ENCODE assay signal across 8 cellular contexts in the genomic region with DNA sequence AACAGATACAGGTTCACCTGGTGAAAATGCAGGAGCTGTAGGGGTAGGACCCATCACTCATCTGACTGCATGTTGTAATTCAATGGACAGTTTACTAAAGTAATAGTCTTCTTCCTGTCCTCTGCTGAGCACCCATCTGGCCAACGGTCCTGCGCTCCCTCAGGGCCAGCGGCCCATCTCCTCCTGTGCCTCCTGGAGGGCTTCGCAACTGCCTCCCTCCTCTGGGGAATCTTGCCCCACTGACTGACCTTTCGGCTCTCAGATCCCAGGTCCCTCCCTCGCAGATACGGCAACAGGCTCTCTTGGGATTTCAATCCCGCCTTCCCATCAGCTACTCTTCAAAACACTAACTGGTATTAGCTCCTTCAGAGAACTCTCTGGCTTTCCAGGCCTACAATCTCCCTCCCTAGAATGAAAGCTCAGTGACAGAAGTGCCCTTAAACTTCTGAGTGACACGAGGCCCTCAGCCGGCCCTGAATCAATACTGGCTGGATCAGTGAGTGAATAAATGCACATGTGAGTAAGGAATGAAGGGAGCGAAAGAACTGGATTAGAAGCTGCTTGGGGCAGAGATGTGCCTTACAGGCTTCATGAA. TPM values are rescaled to one million over a fixed set of nuclear protein-coding genes. Genes with fewer than 3 reads are reported as not detected.
DNase-seq lines count a peak whose midpoint lies in the region; ATAC-seq and TF ChIP-seq lines count a peak whose summit lies in the region.

No MANE protein-coding gene starts in this region.

- H3K79me2 ChIP-seq in PC-3 (ENCODE audit: low read length): peaks cover 54% of the 10 kb centered on the region

- H3K36me3 ChIP-seq in PC-3 (ENCODE audit: low read depth, low read length): no peaks in the 10 kb centered on the region
- no peaks in the 10 kb centered on the region for H3K36me3 ChIP-seq in sigmoid colon

- intact Hi-C loops in PC-3 (cut with micrococcal nuclease): no loop called here
- intact Hi-C loops in sigmoid colon (cut with DNase I): loop anchor here (2.0 to 5.0 kb wide), 2 partner anchors 93 to 113 kb away; a partner anchor contains a TSS

- CTCF ChIA-PET in PC-3 (lab: Charles Lee): interaction anchor here (1.3 kb wide), 1 partner anchor 24 kb away, joined by 3 read pairs; no protein-coding TSS in a partner anchor

- TF ChIP-seq POLR2A in sigmoid colon (IDR thresholded peaks at IDR 0.05): no peak

- BruUV-seq in PC-3 (replicated peaks; lab: Mats Ljungman, UMichigan): no TSS peak

- peak overlapping the region; percentile 77 for H3K4me3 ChIP-seq in GM12864 (ENCODE audit: low read depth, low read length)
- H3K4me3 ChIP-seq in PC-3 (ENCODE audit: low read length): peak overlapping the region; percentile 85
- peak overlapping the region; percentile 80 for H3K4me3 ChIP-seq in epithelial cell of esophagus (ENCODE audit: low read length)
- H3K4me3 ChIP-seq in sigmoid colon: peak overlapping the region in 3 of 4 donors; percentile 65 to 79 (median 68)

- ATAC-seq in PC-3 (no peak), GM18517 (IDR thresholded peaks at IDR 0.05; ENCODE audit: unreplicated experiment) (no peak)

- H3K4me1 ChIP-seq in PC-3 (ENCODE audit: insufficient read depth, low read length) (peaks cover 19% of the 10 kb centered on the region), sigmoid colon (peaks cover 0 to 35% (median 22%) of the 10 kb centered on the region in 4 donors)

- peak overlapping the region; percentile 92 for H3K4me2 ChIP-seq in PC-3 (ENCODE audit: low read length)

- H3K27ac ChIP-seq in PC-3 (ENCODE audit: low read length) (no peak overlapping the region; the same call in 1 of the 2 replicates), sigmoid colon (peak overlapping the region in 3 of 4 donors; percentile 84 to 89 (median 89))

- WGBS in sigmoid colon, 2 donors: 71 to 74% methylated on average over 11 of the region's 11 CpGs

- no peaks in the 10 kb centered on the region for H3K27me3 ChIP-seq in PC-3 (ENCODE audit: low read length)
- no peaks in the 10 kb centered on the region for H3K27me3 ChIP-seq in sigmoid colon

- peak overlapping the region; percentile 98 for H3K9ac ChIP-seq in PC-3 (ENCODE audit: low read length)

- no peak for TF ChIP-seq CTCF in GM12864 (IDR thresholded peaks at IDR 0.05; ENCODE audit: low read depth, low read length, missing control alignments)
- TF ChIP-seq CTCF in PC-3 (conservative IDR thresholded peaks at IDR 0.05; ENCODE audit: low read depth, low read length): no peak
- TF ChIP-seq CTCF in epithelial cell of esophagus (IDR thresholded peaks at IDR 0.05; ENCODE audit: insufficient read depth, low read depth, low read length, missing control alignments): no peak
- TF ChIP-seq CTCF in sigmoid colon (IDR thresholded peaks at IDR 0.05): no peak

- no peaks in the 10 kb centered on the region for H3K9me2 ChIP-seq in PC-3 (replicated peaks; ENCODE audit: low read length)

- peak overlapping the region; percentile 98; the same call in 1 of the 2 replicates for H2AFZ ChIP-seq in PC-3 (ENCODE audit: low read length)

- POLR2A ChIA-PET in PC-3 (lab: Charles Lee; ENCODE audit: unreplicated experiment): no interaction called here

- no peak for TF ChIP-seq EP300 in sigmoid colon (IDR thresholded peaks at IDR 0.05)

- no peaks in the 10 kb centered on the region for H3K9me3 ChIP-seq in PC-3 (ENCODE audit: low read length)
- H3K9me3 ChIP-seq in sigmoid colon: no peaks in the 10 kb centered on the region

- DNase-seq in GM12864 (ENCODE audit: low read depth) (no peak), PC-3 (no peak), epithelial cell of esophagus (ENCODE audit: low read depth) (no peak), sigmoid colon (no peak), NCI-H2171 (lab: John Stamatoyannopoulos, UW) (no peak)
- DNase-seq in stimulated activated CD4-positive, alpha-beta T cell treated with anti-CD3 and anti-CD28 coated beads, Interleukin-4, amount 100 ng/mL, for 4 hours: no peak
- no peak for DNase-seq in stimulated activated CD4-positive, alpha-beta T cell treated with anti-CD3 and anti-CD28 coated beads, Interleukin-15, amount 100 ng/mL, for 24 hours

- H3F3A ChIP-seq in PC-3 (ENCODE audit: low read length, unreplicated experiment): no peaks in the 10 kb centered on the region

- H4K20me1 ChIP-seq in PC-3 (ENCODE audit: low read length): no peaks in the 10 kb centered on the region

RNA-seq across cellular contexts. Expression of a gene that starts 1.3 kb away (rescaled TPM):
- total RNA-seq in PC-3 (2014; rRNA removed) (137 and 178 TPM in 2 replicates), sigmoid colon (10 to 100 TPM in 3 of 4 donors, 1 to 10 TPM in 1; 8.6 to 21.9 (median 16.6) TPM)
- 10 to 100 TPM in 2 of 3 donors, 1 to 10 TPM in 1; 5.3 to 14.4 (median 13.3) TPM for polyA plus RNA-seq in sigmoid colon
